24 cellular contexts compared by ENCODE assay signal in genomic region chr5:4093970-4094369, GRCh38.
"Had no signal": no experiment of that assay in that cellular context is flagged by ENCODE, and none has a peak within 500 bp of the region (broad histone marks: within the 10 kb centered on the region; RNA-seq: fewer than 3 reads in every experiment).

No MANE protein-coding gene starts in this region.

- H3K27ac Mint-ChIP-seq: dendritic cell treated with granulocyte-macrophage colony-stimulating factor and Interleukin-4, amounts not matched to agents 40 ng/mL and 50 ng/mL, for 4 days; effector memory CD8-positive, alpha-beta T cell; endodermal cell; mesothelial cell of epicardium had no signal

- H3K9me3 Mint-ChIP-seq: endodermal cell had no signal

- H3K36me3 ChIP-seq: esophagus squamous epithelium, gastrocnemius medialis, heart right ventricle, left lung, lower lobe of right lung had no signal

- H3K4me1 ChIP-seq: esophagus squamous epithelium, gastrocnemius medialis, left lung, lower lobe of right lung had no signal

- H3K27me3 ChIP-seq: esophagus squamous epithelium, gastrocnemius medialis, heart right ventricle, left lung had no signal

- H3K4me3 ChIP-seq: esophagus squamous epithelium, gastrocnemius medialis, heart right ventricle, left lung, lower lobe of right lung, mucosa of descending colon had no signal

- H3K9me3 ChIP-seq: esophagus squamous epithelium, gastrocnemius medialis, heart right ventricle, lower lobe of right lung had no signal

- H3K27me3 Mint-ChIP-seq: dendritic cell treated with granulocyte-macrophage colony-stimulating factor and Interleukin-4, amounts not matched to agents 40 ng/mL and 50 ng/mL, for 4 days; effector memory CD8-positive, alpha-beta T cell; naive B cell had no signal

- H3K4me3 Mint-ChIP-seq: dendritic cell treated with granulocyte-macrophage colony-stimulating factor and Interleukin-4, amounts not matched to agents 40 ng/mL and 50 ng/mL, for 4 days; effector memory CD8-positive, alpha-beta T cell; endodermal cell; mesothelial cell of epicardium; naive B cell had no signal

- H3K27ac ChIP-seq: epithelial cell of prostate, esophagus squamous epithelium, gastrocnemius medialis, heart right ventricle, left lung, lower lobe of right lung had no signal

- ATAC-seq: effector memory CD8-positive, alpha-beta T cell; esophagus mucosa; gastrocnemius medialis; heart right ventricle; left cardiac atrium; left lung; left ventricle myocardium superior; lower lobe of right lung; mucosa of descending colon had no signal

- H3K4me1 Mint-ChIP-seq: endodermal cell, naive B cell had no signal

- DNase-seq: cortex of kidney; effector CD8-positive, alpha-beta T cell; effector memory CD8-positive, alpha-beta T cell; endodermal cell; erythroblast; esophagus squamous epithelium; foreskin fibroblast; foreskin melanocyte; gastrocnemius medialis; glutamatergic neuron; head of caudate nucleus; heart right ventricle; hippocampal formation; left cardiac atrium; left lung; left ventricle myocardium superior; lower lobe of right lung; mesenchymal stem cell; mucosa of descending colon; naive B cell had no signal

- H3K36me3 Mint-ChIP-seq: mesothelial cell of epicardium, naive B cell had no signal
